ENCODE assay signal across 10 cellular contexts in the genomic region with DNA sequence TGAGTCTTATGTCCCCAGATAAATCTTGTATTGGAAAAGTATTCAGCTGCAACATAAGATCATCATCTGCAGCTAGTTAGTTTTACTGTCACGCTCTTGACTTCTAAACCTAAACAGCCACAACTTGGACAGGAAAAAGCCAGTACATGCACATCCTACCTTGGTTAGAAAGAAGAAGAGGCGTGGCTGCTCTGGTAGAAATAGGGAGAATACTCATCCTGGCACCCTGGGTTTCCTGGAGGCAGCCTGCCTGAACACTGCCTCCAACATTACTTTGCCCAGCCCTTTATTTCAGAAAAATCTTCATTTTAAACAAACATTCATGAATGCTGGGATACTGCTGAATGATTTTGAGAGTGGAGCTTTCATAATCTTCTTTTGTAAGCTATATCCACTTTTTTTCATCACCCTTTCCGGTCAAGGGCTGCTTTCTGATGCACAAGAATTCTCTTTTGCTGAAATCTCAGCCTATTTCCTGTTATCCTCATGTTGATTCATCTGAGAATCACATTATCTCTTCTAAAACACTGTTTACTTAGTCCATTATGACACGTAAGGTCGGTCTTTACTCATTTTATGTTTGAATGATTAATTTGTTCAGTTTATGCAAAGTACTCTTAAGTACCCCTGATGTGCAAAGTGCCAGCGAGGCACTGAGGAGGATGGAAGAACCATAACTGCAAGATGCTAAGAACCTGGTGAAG. TPM values are rescaled to one million over a fixed set of nuclear protein-coding genes. Genes with fewer than 3 reads are reported as not detected.
DNase-seq lines count a peak whose midpoint lies in the region; ATAC-seq, FAIRE-seq and TF ChIP-seq lines count a peak whose summit lies in the region.
"Had no signal": no experiment of that assay in that cellular context is flagged by ENCODE, and none has a peak within 500 bp of the region (broad histone marks: within the 10 kb centered on the region; RNA-seq: fewer than 3 reads in every experiment).

No MANE protein-coding gene starts in this region.

- TF ChIP-seq POLR2A in breast epithelium (IDR thresholded peaks at IDR 0.05) = no peak

- H3K4me1 ChIP-seq in breast epithelium (peaks cover 0 to 22% of the 10 kb centered on the region in 2 donors), keratinocyte (ENCODE audit: control insufficient read depth, extremely low read depth, insufficient read depth, low read length) (peaks cover 53% of the 10 kb centered on the region)

- dilution Hi-C loops in keratinocyte (cut with MboI; ENCODE audit: extremely low pct_ligation_motif_present, low sequenced_read_pairs) = no loop called here

- no peaks in the 10 kb centered on the region for H4K20me1 ChIP-seq in keratinocyte (ENCODE audit: control insufficient read depth, extremely low read depth, insufficient read depth, low read length)

- no peaks in the 10 kb centered on the region for H3K9me3 ChIP-seq in breast epithelium
- peaks cover 2% of the 10 kb centered on the region for H3K9me3 ChIP-seq in keratinocyte (ENCODE audit: control insufficient read depth, low read depth, low read length)

- FAIRE-seq in keratinocyte (lab: Jason Lieb, UNC) = peak; percentile 57
- FAIRE-seq: small intestine had no signal

- TF ChIP-seq CTCF in breast epithelium (IDR thresholded peaks at IDR 0.05) (no peak), keratinocyte (optimal IDR thresholded peaks at IDR 0.05 in 1 of 3, IDR thresholded peaks at IDR 0.05 in 1 of 3, conservative IDR thresholded peaks at IDR 0.05 in 1 of 3; ENCODE audit: extremely low read depth in 1 of 3, insufficient read depth in 2 of 3, low read length in 3 of 3) (no peak)

- H3K9ac ChIP-seq in keratinocyte (ENCODE audit: control insufficient read depth, extremely low read depth, insufficient read depth, low read length) = peak overlapping the region; percentile 1

- H3K4me3 ChIP-seq in breast epithelium = no peak overlapping the region
- H3K4me3 ChIP-seq in keratinocyte (ENCODE audit: control insufficient read depth in 2 of 3, extremely low read depth in 1 of 3, insufficient read depth in 2 of 3, low read depth in 1 of 3, low read length in 3 of 3) = no peak overlapping the region

- H3K27me3 ChIP-seq in breast epithelium (no peaks in the 10 kb centered on the region), keratinocyte (ENCODE audit: control insufficient read depth, extremely low read depth, insufficient read depth, low read length) (no peaks in the 10 kb centered on the region)

- H3K36me3 ChIP-seq in breast epithelium (no peaks in the 10 kb centered on the region), keratinocyte (ENCODE audit: control insufficient read depth in 2 of 2, extremely low read depth in 1 of 2, insufficient read depth in 2 of 2, low read length in 2 of 2) (peaks cover 1 to 4% of the 10 kb centered on the region in 2 experiments)

- intact Hi-C loops in breast epithelium (cut with DNase I; ENCODE audit: low total_unique reads) = no loop called here

- H2AFZ ChIP-seq in keratinocyte (ENCODE audit: control insufficient read depth, low read length) = no peak overlapping the region

- no peak for ATAC-seq in GM21515 (IDR thresholded peaks at IDR 0.05; ENCODE audit: unreplicated experiment)
- no peak for ATAC-seq in GM21423 (IDR thresholded peaks at IDR 0.05; ENCODE audit: unreplicated experiment)
- ATAC-seq: activated CD8-positive, alpha-beta T cell treated with anti-CD3 and anti-CD28 coated beads for 36 hours had no signal

- DNase-seq in M059J (ENCODE audit: low read depth) (peak; percentile 61), breast epithelium (ENCODE audit: low spot score in 2 of 2) (no peak), keratinocyte (ENCODE audit: low read depth, low spot score) (no peak), stromal cell of bone marrow (ENCODE audit: low read depth) (peak; percentile 43), OCI-M1 (lab: John Stamatoyannopoulos, UW) (no peak)
- DNase-seq: activated CD8-positive, alpha-beta T cell treated with anti-CD3 and anti-CD28 coated beads for 36 hours; DND-41; small intestine had no signal

- H3K4me2 ChIP-seq in keratinocyte (ENCODE audit: control insufficient read depth, extremely low read depth, insufficient read depth, low read depth, low read length) = peak overlapping the region; percentile 13

- peaks cover 27% of the 10 kb centered on the region for H3K79me2 ChIP-seq in keratinocyte (ENCODE audit: control insufficient read depth, insufficient read depth, low read length)

- peaks cover 2% of the 10 kb centered on the region for H3K9me1 ChIP-seq in keratinocyte (ENCODE audit: control insufficient read depth, extremely low read depth, insufficient read depth, low read length)

- peak overlapping the region; percentile 66 to 79 for H3K27ac ChIP-seq in breast epithelium
- peak overlapping the region; percentile 38 for H3K27ac ChIP-seq in keratinocyte (ENCODE audit: control insufficient read depth, insufficient read depth, low read length)

RNA-seq across cellular contexts. Expression of gene STARD13, which starts 55.2 kb away (rescaled TPM):
- 6.6 and 9.4 TPM in 2 replicates for total RNA-seq in M059J (2014; rRNA removed; shearing (Covaris generic))
- 10 to 100 TPM; 42.4 to 62.3 (median 58.7) TPM for total RNA-seq in breast epithelium
- 7.9 to 11.9 TPM (median 8.1 TPM) in 3 replicates for polyA plus RNA-seq in keratinocyte
- 6.5 TPM for polyA plus RNA-seq in keratinocyte (2011; ENCODE audit: low read depth)
- polyA plus RNA-seq in keratinocyte (2011; cell fraction: cytosol; rRNA removed) = 4.4 and 6.3 TPM in 2 replicates
- 20.6 and 22.2 TPM in 2 replicates for polyA plus RNA-seq in keratinocyte (2011; cell fraction: nucleus; rRNA removed)
- 4.0 and 8.4 TPM in 2 replicates for polyA plus RNA-seq in keratinocyte (2012; ENCODE audit: low replicate concordance)
- 18.5 to 45.9 TPM (median 34.2 TPM) in 3 replicates for polyA minus RNA-seq in keratinocyte
- 5.2 TPM for polyA minus RNA-seq in keratinocyte (2011; cell fraction: cytosol; rRNA and poly(A)+ RNA removed)
- polyA minus RNA-seq in keratinocyte (2011; cell fraction: nucleus; rRNA and poly(A)+ RNA removed) = 69.0 and 118 TPM in 2 replicates
- total RNA-seq: activated CD8-positive, alpha-beta T cell treated with anti-CD3 and anti-CD28 coated beads for 36 hours had no signal

Comparison
In these comparisons a context has a peak if more than half of its experiments do, and no peak if none do; other contexts are left out.
1. DNase-seq: peak in M059J (single experiment) and stromal cell of bone marrow (single experiment); none in breast epithelium (0 of 2), keratinocyte (single experiment) and OCI-M1 (single experiment).